ENCODE assay signal across 1 cellular context in the genomic region with DNA sequence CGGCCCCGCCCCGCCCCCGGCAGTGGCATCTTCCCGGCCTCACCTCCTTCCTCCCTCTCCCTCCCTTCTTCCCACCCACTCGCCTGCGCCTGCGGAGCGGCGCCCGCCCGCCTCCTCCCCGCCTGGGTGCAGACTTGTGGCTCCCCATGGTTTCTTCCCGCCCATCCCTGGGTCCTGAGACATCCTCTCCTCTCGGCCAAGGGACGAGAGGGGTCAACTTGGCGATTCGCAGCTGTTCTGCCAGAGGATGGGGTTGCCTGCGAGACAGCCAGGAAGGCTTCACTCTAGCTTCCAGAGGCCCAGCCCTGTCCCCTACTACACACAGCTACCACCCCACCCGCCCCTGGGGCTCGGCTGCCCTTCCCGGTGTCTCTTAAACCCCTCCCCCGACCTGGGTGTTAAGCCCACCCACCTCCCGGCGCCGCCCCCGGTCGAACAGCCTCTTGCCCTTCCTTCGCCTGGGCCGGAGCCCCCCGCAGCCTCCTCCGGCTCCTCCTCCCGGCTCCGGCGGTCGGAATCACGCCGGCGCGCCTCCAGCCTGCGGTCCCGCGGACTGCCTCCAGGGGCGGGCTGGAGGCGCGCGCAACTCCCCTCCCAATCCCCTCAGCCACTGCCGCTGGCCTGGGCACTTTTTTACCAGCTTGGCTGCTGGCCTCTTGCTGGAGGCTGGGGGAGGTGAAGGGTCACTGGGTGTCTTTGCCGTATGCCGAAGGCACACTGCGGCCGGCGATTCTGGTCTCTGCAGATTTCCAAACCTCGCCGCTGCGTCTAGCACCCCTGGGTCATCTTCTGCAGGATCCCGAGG.
TF ChIP-seq lines count a peak whose summit lies in the region.

No MANE protein-coding gene starts in this region.

TF ChIP-seq in HEK293, 187 proteins besides CTCF, POLR2A, EP300 and RAD21 (continued from another document and continues in another):
- TF ChIP-seq, protein P1, sequence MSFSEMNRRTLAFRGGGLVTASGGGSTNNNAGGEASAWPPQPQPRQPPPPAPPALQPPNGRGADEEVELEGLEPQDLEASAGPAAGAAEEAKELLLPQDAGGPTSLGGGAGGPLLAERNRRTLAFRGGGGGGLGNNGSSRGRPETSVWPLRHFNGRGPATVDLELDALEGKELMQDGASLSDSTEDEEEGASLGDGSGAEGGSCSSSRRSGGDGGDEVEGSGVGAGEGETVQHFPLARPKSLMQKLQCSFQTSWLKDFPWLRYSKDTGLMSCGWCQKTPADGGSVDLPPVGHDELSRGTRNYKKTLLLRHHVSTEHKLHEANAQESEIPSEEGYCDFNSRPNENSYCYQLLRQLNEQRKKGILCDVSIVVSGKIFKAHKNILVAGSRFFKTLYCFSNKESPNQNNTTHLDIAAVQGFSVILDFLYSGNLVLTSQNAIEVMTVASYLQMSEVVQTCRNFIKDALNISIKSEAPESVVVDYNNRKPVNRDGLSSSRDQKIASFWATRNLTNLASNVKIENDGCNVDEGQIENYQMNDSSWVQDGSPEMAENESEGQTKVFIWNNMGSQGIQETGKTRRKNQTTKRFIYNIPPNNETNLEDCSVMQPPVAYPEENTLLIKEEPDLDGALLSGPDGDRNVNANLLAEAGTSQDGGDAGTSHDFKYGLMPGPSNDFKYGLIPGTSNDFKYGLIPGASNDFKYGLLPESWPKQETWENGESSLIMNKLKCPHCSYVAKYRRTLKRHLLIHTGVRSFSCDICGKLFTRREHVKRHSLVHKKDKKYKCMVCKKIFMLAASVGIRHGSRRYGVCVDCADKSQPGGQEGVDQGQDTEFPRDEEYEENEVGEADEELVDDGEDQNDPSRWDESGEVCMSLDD (tag by site-specific recombination; IDR thresholded peaks at IDR 0.05) = peak; percentile 81
- TF ChIP-seq ZNF248 (tag by site-specific recombination; IDR thresholded peaks at IDR 0.05) = no peak
- no peak for TF ChIP-seq RBAK (tag by site-specific recombination; IDR thresholded peaks at IDR 0.05)
- TF ChIP-seq SP3 (tag by site-specific recombination; IDR thresholded peaks at IDR 0.05) = peak; percentile 93
- TF ChIP-seq, protein P2, sequence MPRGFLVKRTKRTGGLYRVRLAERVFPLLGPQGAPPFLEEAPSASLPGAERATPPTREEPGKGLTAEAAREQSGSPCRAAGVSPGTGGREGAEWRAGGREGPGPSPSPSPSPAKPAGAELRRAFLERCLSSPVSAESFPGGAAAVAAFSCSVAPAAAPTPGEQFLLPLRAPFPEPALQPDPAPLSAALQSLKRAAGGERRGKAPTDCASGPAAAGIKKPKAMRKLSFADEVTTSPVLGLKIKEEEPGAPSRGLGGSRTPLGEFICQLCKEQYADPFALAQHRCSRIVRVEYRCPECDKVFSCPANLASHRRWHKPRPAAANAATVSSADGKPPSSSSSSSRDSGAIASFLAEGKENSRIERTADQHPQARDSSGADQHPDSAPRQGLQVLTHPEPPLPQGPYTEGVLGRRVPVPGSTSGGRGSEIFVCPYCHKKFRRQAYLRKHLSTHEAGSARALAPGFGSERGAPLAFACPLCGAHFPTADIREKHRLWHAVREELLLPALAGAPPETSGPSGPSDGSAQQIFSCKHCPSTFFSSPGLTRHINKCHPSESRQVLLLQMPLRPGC (tag by site-specific recombination; IDR thresholded peaks at IDR 0.05) = no peak
- 0 out of 2 replicates have a peak, but pooled peaks have one; percentile 23 for TF ChIP-seq ZNF629 (tag by site-specific recombination; IDR thresholded peaks at IDR 0.05)
- TF ChIP-seq ZNF214 (tag by site-specific recombination; IDR thresholded peaks at IDR 0.05; ENCODE audit: borderline replicate concordance) = no peak
- TF ChIP-seq, protein P3, sequence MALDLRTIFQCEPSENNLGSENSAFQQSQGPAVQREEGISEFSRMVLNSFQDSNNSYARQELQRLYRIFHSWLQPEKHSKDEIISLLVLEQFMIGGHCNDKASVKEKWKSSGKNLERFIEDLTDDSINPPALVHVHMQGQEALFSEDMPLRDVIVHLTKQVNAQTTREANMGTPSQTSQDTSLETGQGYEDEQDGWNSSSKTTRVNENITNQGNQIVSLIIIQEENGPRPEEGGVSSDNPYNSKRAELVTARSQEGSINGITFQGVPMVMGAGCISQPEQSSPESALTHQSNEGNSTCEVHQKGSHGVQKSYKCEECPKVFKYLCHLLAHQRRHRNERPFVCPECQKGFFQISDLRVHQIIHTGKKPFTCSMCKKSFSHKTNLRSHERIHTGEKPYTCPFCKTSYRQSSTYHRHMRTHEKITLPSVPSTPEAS (tag by site-specific recombination; IDR thresholded peaks at IDR 0.05) = no peak
- peak; percentile 76 for TF ChIP-seq ZEB2 (tag by site-specific recombination; IDR thresholded peaks at IDR 0.05)
- peak; percentile 90 for TF ChIP-seq ZBTB8A (tag by site-specific recombination; IDR thresholded peaks at IDR 0.05)
- no peak for TF ChIP-seq HOXC10 (CRISPR knock-in tag; IDR thresholded peaks at IDR 0.05)
- peak; percentile 93 for TF ChIP-seq SCRT2 (tag by site-specific recombination; IDR thresholded peaks at IDR 0.05)
- no peak for TF ChIP-seq ZNF10 (tag by site-specific recombination; IDR thresholded peaks at IDR 0.05)
- peak; percentile 91 for TF ChIP-seq ZFHX2 (tag by site-specific recombination; conservative IDR thresholded peaks at IDR 0.05)
- peak; percentile 86 for TF ChIP-seq SP2 (tag by site-specific recombination; IDR thresholded peaks at IDR 0.05)
- TF ChIP-seq ZNF175 (tag by site-specific recombination; IDR thresholded peaks at IDR 0.05) = no peak
- TF ChIP-seq ZNF549 (tag by site-specific recombination; IDR thresholded peaks at IDR 0.05) = no peak
- TF ChIP-seq ZFP41 (tag by site-specific recombination; IDR thresholded peaks at IDR 0.05; ENCODE audit: borderline replicate concordance) = no peak
- TF ChIP-seq ZNF555 (tag by site-specific recombination; conservative IDR thresholded peaks at IDR 0.05) = no peak
- TF ChIP-seq, protein P4, sequence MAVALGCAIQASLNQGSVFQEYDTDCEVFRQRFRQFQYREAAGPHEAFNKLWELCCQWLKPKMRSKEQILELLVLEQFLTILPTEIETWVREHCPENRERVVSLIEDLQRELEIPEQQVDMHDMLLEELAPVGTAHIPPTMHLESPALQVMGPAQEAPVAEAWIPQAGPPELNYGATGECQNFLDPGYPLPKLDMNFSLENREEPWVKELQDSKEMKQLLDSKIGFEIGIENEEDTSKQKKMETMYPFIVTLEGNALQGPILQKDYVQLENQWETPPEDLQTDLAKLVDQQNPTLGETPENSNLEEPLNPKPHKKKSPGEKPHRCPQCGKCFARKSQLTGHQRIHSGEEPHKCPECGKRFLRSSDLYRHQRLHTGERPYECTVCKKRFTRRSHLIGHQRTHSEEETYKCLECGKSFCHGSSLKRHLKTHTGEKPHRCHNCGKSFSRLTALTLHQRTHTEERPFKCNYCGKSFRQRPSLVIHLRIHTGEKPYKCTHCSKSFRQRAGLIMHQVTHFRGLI (tag by site-specific recombination; IDR thresholded peaks at IDR 0.05) = peak; percentile 11; the same call in 1 of the 2 replicates
- TF ChIP-seq, protein P5, sequence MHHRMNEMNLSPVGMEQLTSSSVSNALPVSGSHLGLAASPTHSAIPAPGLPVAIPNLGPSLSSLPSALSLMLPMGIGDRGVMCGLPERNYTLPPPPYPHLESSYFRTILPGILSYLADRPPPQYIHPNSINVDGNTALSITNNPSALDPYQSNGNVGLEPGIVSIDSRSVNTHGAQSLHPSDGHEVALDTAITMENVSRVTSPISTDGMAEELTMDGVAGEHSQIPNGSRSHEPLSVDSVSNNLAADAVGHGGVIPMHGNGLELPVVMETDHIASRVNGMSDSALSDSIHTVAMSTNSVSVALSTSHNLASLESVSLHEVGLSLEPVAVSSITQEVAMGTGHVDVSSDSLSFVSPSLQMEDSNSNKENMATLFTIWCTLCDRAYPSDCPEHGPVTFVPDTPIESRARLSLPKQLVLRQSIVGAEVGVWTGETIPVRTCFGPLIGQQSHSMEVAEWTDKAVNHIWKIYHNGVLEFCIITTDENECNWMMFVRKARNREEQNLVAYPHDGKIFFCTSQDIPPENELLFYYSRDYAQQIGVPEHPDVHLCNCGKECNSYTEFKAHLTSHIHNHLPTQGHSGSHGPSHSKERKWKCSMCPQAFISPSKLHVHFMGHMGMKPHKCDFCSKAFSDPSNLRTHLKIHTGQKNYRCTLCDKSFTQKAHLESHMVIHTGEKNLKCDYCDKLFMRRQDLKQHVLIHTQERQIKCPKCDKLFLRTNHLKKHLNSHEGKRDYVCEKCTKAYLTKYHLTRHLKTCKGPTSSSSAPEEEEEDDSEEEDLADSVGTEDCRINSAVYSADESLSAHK (tag by site-specific recombination; IDR thresholded peaks at IDR 0.05) = no peak
- peak; percentile 94 for TF ChIP-seq IKZF3 (tag by site-specific recombination; IDR thresholded peaks at IDR 0.05)
- no peak for TF ChIP-seq ZNF561 (tag by site-specific recombination; IDR thresholded peaks at IDR 0.05; ENCODE audit: borderline replicate concordance)
- TF ChIP-seq MZF1 (tag by site-specific recombination; IDR thresholded peaks at IDR 0.05; ENCODE audit: borderline replicate concordance) = peak; percentile 83
- TF ChIP-seq ZNF138 (tag by site-specific recombination; IDR thresholded peaks at IDR 0.05; ENCODE audit: borderline replicate concordance) = no peak
- peak; percentile 78 for TF ChIP-seq KLF1 (tag by site-specific recombination; IDR thresholded peaks at IDR 0.05)
- TF ChIP-seq ZNF155 (tag by site-specific recombination; IDR thresholded peaks at IDR 0.05) = no peak
- TF ChIP-seq, protein P6, sequence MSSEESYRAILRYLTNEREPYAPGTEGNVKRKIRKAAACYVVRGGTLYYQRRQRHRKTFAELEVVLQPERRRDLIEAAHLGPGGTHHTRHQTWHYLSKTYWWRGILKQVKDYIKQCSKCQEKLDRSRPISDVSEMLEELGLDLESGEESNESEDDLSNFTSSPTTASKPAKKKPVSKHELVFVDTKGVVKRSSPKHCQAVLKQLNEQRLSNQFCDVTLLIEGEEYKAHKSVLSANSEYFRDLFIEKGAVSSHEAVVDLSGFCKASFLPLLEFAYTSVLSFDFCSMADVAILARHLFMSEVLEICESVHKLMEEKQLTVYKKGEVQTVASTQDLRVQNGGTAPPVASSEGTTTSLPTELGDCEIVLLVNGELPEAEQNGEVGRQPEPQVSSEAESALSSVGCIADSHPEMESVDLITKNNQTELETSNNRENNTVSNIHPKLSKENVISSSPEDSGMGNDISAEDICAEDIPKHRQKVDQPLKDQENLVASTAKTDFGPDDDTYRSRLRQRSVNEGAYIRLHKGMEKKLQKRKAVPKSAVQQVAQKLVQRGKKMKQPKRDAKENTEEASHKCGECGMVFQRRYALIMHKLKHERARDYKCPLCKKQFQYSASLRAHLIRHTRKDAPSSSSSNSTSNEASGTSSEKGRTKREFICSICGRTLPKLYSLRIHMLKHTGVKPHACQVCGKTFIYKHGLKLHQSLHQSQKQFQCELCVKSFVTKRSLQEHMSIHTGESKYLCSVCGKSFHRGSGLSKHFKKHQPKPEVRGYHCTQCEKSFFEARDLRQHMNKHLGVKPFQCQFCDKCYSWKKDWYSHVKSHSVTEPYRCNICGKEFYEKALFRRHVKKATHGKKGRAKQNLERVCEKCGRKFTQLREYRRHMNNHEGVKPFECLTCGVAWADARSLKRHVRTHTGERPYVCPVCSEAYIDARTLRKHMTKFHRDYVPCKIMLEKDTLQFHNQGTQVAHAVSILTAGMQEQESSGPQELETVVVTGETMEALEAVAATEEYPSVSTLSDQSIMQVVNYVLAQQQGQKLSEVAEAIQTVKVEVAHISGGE (tag by site-specific recombination; conservative IDR thresholded peaks at IDR 0.05; ENCODE audit: low read depth) = no peak
- peak; percentile 61 for TF ChIP-seq SP7 (tag by site-specific recombination; IDR thresholded peaks at IDR 0.05)
- no peak for TF ChIP-seq ZNF830 (tag by site-specific recombination; IDR thresholded peaks at IDR 0.05; ENCODE audit: low read depth)
- TF ChIP-seq ZNF433 (tag by site-specific recombination; IDR thresholded peaks at IDR 0.05; ENCODE audit: low read depth) = no peak
- TF ChIP-seq, protein P7, sequence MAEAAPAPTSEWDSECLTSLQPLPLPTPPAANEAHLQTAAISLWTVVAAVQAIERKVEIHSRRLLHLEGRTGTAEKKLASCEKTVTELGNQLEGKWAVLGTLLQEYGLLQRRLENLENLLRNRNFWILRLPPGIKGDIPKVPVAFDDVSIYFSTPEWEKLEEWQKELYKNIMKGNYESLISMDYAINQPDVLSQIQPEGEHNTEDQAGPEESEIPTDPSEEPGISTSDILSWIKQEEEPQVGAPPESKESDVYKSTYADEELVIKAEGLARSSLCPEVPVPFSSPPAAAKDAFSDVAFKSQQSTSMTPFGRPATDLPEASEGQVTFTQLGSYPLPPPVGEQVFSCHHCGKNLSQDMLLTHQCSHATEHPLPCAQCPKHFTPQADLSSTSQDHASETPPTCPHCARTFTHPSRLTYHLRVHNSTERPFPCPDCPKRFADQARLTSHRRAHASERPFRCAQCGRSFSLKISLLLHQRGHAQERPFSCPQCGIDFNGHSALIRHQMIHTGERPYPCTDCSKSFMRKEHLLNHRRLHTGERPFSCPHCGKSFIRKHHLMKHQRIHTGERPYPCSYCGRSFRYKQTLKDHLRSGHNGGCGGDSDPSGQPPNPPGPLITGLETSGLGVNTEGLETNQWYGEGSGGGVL (tag by site-specific recombination; IDR thresholded peaks at IDR 0.05) = peak; percentile 89
- TF ChIP-seq, protein P8, sequence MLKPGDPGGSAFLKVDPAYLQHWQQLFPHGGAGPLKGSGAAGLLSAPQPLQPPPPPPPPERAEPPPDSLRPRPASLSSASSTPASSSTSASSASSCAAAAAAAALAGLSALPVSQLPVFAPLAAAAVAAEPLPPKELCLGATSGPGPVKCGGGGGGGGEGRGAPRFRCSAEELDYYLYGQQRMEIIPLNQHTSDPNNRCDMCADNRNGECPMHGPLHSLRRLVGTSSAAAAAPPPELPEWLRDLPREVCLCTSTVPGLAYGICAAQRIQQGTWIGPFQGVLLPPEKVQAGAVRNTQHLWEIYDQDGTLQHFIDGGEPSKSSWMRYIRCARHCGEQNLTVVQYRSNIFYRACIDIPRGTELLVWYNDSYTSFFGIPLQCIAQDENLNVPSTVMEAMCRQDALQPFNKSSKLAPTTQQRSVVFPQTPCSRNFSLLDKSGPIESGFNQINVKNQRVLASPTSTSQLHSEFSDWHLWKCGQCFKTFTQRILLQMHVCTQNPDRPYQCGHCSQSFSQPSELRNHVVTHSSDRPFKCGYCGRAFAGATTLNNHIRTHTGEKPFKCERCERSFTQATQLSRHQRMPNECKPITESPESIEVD (tag by site-specific recombination; IDR thresholded peaks at IDR 0.05) = no peak
- no peak for TF ChIP-seq ZNF404 (tag by site-specific recombination; IDR thresholded peaks at IDR 0.05)
- TF ChIP-seq ZNF341 (tag by site-specific recombination; IDR thresholded peaks at IDR 0.05; ENCODE audit: low read depth) = peak; percentile 99
- peak; percentile 82 for TF ChIP-seq WT1 (tag by site-specific recombination; IDR thresholded peaks at IDR 0.05)
- no peak for TF ChIP-seq ZNF292 (tag by site-specific recombination; IDR thresholded peaks at IDR 0.05; ENCODE audit: borderline replicate concordance, low read depth)
- no peak for TF ChIP-seq ZBTB20 (tag by site-specific recombination; IDR thresholded peaks at IDR 0.05)
